In the genomic region with DNA sequence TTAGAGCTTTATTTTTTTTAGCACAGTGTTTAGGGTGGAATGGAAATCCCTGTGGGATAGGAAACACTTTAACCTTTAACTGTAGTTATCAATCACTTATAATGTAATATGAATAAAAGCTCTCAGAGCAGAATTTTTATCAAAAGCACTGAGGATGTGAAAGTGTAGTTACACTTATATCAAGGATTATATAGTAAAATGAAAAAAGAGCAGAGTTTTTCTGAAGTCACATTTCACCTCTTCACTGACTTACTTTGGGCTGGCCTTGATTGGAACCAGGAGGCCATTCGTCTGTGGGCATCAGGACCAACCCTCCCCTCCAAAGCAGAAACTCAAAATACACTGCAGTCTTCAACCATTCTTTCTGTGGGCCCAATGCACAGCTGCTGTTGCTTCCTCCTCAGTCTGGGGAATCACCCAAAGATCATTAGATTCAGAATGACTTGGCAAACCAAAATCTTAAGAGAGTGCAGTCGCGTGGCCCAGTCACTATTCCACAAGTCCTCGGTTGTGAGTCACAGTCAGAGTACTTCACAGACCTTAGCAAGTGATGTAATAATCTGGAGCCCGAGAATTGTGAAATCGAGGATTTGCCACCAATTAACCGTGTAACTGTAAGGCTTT, we compare ENCODE assay signal across 8 cellular contexts.
DNase-seq lines count a peak whose midpoint lies in the region; ATAC-seq, FAIRE-seq and TF ChIP-seq lines count a peak whose summit lies in the region.

No MANE protein-coding gene starts in this region.

- no peaks in the 10 kb centered on the region for H4K20me1 ChIP-seq in keratinocyte (ENCODE audit: control insufficient read depth, extremely low read depth, insufficient read depth, low read length)

- H3K4me3 ChIP-seq in AG04449 (ENCODE audit: low read depth, low read length) (no peak overlapping the region), keratinocyte (ENCODE audit: control insufficient read depth in 2 of 3, extremely low read depth in 1 of 3, insufficient read depth in 2 of 3, low read depth in 1 of 3, low read length in 3 of 3) (no peak overlapping the region), prostate gland (no peak overlapping the region)

- H3K27me3 ChIP-seq in keratinocyte (ENCODE audit: control insufficient read depth, extremely low read depth, insufficient read depth, low read length), result no peaks in the 10 kb centered on the region
- no peaks in the 10 kb centered on the region for H3K27me3 ChIP-seq in prostate gland (replicated peaks; ENCODE audit: insufficient read depth)

- in situ Hi-C loops in SK-MEL-5 (cut with HindIII; ENCODE audit: low pct_unique_long_range_greater_than_20kb, low sequenced_read_pairs), result no loop called here

- TF ChIP-seq POLR2A in prostate gland (IDR thresholded peaks at IDR 0.05), result no peak

- intact Hi-C loops in prostate gland (cut with DNase I), result loop anchor here (10.0 kb wide), 2 partner anchors 129 to 239 kb away; partner anchors contain the start of gene COL8A1

- TF ChIP-seq CTCF in AG04449 (IDR thresholded peaks at IDR 0.05; ENCODE audit: insufficient read depth, low read length, missing control alignments) (no peak), keratinocyte (optimal IDR thresholded peaks at IDR 0.05 in 1 of 3, IDR thresholded peaks at IDR 0.05 in 1 of 3, conservative IDR thresholded peaks at IDR 0.05 in 1 of 3; ENCODE audit: extremely low read depth in 1 of 3, insufficient read depth in 2 of 3, low read length in 3 of 3) (no peak), prostate gland (IDR thresholded peaks at IDR 0.05) (no peak)

- WGBS in prostate gland, result 69% methylated on average over 7 of the region's 7 CpGs

- H3K4me2 ChIP-seq in keratinocyte (ENCODE audit: control insufficient read depth, extremely low read depth, insufficient read depth, low read depth, low read length), result peak overlapping the region; percentile 42

- H3K27ac ChIP-seq in keratinocyte (ENCODE audit: control insufficient read depth, insufficient read depth, low read length), result peak overlapping the region; percentile 66
- H3K27ac ChIP-seq in prostate gland, result no peak overlapping the region

- peaks cover 3% of the 10 kb centered on the region for H3K9me1 ChIP-seq in keratinocyte (ENCODE audit: control insufficient read depth, extremely low read depth, insufficient read depth, low read length)

- no peaks in the 10 kb centered on the region for H3K79me2 ChIP-seq in keratinocyte (ENCODE audit: control insufficient read depth, insufficient read depth, low read length)

- H3K36me3 ChIP-seq in keratinocyte (ENCODE audit: control insufficient read depth in 2 of 2, extremely low read depth in 1 of 2, insufficient read depth in 2 of 2, low read length in 2 of 2) (no peaks in the 10 kb centered on the region), prostate gland (no peaks in the 10 kb centered on the region)

- dilution Hi-C loops in keratinocyte (cut with MboI; ENCODE audit: extremely low pct_ligation_motif_present, low sequenced_read_pairs), result no loop called here

- peak overlapping the region; percentile 20 for H2AFZ ChIP-seq in keratinocyte (ENCODE audit: control insufficient read depth, low read length)

- peak; percentile 63 for DNase-seq in AG04449 (ENCODE audit: low read depth, low spot score)
- peak; percentile 5 for DNase-seq in SK-MEL-5 (ENCODE audit: low read depth, low spot score)
- peak; percentile 58 for DNase-seq in keratinocyte (ENCODE audit: low read depth, low spot score)
- DNase-seq in LoVo (ENCODE audit: low spot score), result no peak
- DNase-seq in prostate gland (ENCODE audit: low spot score), result no peak
- no peak for DNase-seq in iPS-NIHi11 (ENCODE audit: low spot score)

- CTCF ChIA-PET in AG04449 (lab: Yijun Ruan, JAX), result interaction anchor here (0.6 to 10.8 kb wide), 6 partner anchors 11 to 512 kb away, joined by 3 to 130 read pairs (median 3); no protein-coding TSS in a partner anchor

- ATAC-seq in GM18873 (IDR thresholded peaks at IDR 0.05; ENCODE audit: low FRiP score, unreplicated experiment), result peak; percentile 100
- ATAC-seq in HG02981 (IDR thresholded peaks at IDR 0.05; ENCODE audit: unreplicated experiment), result peak; percentile 99

- POLR2A ChIA-PET in AG04449 (lab: Yijun Ruan, JAX), result no interaction called here

- H3K9me3 ChIP-seq in keratinocyte (ENCODE audit: control insufficient read depth, low read depth, low read length) (no peaks in the 10 kb centered on the region), prostate gland (no peaks in the 10 kb centered on the region)

- no peak overlapping the region for H3K9ac ChIP-seq in keratinocyte (ENCODE audit: control insufficient read depth, extremely low read depth, insufficient read depth, low read length)

- peak; percentile 36 for FAIRE-seq in keratinocyte (lab: Jason Lieb, UNC)

- H3K4me1 ChIP-seq in keratinocyte (ENCODE audit: control insufficient read depth, extremely low read depth, insufficient read depth, low read length) (peaks cover 8% of the 10 kb centered on the region), prostate gland (replicated peaks) (no peaks in the 10 kb centered on the region)

Comparison
In these comparisons a context has a peak if more than half of its experiments do, and no peak if none do; other contexts are left out.
1. DNase-seq: peak in AG04449 (single experiment), SK-MEL-5 (single experiment) and keratinocyte (single experiment); none in LoVo (single experiment), prostate gland (single experiment) and iPS-NIHi11 (single experiment).